19 cellular contexts compared by ENCODE assay signal in the genomic region with DNA sequence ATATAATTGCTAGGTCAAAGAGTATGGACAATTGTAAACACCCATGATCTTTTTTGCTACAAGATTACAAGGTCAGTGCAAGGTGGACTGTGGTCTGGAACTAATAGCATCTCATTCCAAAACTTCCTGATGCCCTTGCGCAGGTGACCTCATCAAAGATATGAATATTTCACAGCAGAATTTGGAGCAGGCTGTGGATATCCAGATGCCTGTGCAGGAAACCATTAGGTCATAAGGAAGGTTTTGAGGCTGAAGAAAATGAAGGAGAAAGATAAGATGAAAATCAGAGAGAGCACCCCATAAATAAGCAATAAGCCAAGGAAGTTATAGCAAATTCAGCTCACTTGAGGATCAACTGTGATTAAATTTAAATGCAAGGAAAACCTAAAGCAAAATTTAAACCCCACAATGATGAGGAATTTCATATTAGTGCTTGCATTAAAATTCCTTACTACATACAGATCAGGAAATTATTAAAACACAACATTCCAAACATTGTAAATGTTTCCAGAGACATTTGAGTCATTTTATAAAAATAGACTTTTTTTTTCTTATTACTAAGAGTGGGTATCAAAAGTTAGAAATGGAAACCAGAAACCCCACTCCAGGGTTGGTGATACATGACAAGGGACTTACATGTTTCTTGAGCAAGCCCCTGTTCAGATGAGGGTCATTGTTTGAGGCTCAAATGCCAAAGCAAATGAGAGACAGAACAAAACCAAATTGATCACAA.
"Had no signal": no experiment of that assay in that cellular context is flagged by ENCODE, and none has a peak within 500 bp of the region (broad histone marks: within the 10 kb centered on the region; RNA-seq: fewer than 3 reads in every experiment).

No MANE protein-coding gene starts in this region.

- DNase-seq: activated CD4-positive, alpha-beta T cell treated with anti-CD3 and anti-CD28 coated beads for 1 hour; activated gamma-delta T cell; adrenal gland; heart left ventricle; left lung; mammary epithelial cell; nephron progenitor cell; nucleus accumbens; right cardiac atrium; small intestine; stimulated activated CD4-positive, alpha-beta T cell treated with anti-CD3 and anti-CD28 coated beads, Interleukin-4, amount 100 ng/mL, for 1 hour; stimulated activated naive CD8-positive, alpha-beta T cell treated with anti-CD3 and anti-CD28 coated beads, Interleukin-15, amount 100 ng/mL, for 72 hours; trophoblast cell; WERI-Rb-1 had no signal

- H3K4me1 ChIP-seq: adrenal gland, gastroesophageal sphincter, heart left ventricle, left lung, prostate gland, suprapubic skin, vagina had no signal

- H3K27me3 ChIP-seq: gastroesophageal sphincter, heart left ventricle, left lung, suprapubic skin, vagina had no signal

- H3K27ac ChIP-seq: adrenal gland, epithelial cell of prostate, gastroesophageal sphincter, heart left ventricle, left lung, prostate gland, suprapubic skin, vagina, WERI-Rb-1 had no signal

- H3K36me3 ChIP-seq: adrenal gland, gastroesophageal sphincter, heart left ventricle, left lung, prostate gland, suprapubic skin, vagina, WERI-Rb-1 had no signal

- ATAC-seq: gastroesophageal sphincter; heart left ventricle; left lung; right cardiac atrium; stimulated activated naive CD8-positive, alpha-beta T cell treated with anti-CD3 and anti-CD28 coated beads, Interleukin-15, amount 100 ng/mL, for 72 hours had no signal

- H3K9me3 ChIP-seq: adrenal gland, gastroesophageal sphincter, prostate gland, suprapubic skin, vagina had no signal

- H3K4me3 ChIP-seq: adrenal gland, gastroesophageal sphincter, heart left ventricle, left lung, prostate gland, suprapubic skin, vagina had no signal
